33 cellular contexts compared by ENCODE assay signal in the genomic region with DNA sequence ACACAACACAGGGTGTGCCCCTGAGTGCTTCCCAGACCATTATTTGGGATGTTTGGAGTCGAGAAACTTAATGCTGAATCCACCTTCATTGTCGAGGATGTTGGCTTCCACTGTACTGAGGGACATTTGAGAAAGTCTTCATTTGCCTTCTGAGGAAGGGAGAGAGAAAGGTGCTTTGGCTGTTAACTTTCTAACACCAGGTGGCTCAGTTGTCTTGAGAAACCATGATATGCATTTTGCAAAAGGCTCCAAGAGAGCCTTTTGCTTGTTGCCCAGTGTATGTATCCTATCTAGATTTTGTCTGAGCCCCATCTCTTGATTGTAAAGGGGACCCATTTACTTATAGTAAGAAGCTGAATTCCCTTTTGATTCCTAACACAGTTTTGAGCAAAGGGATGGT. TPM values are rescaled to one million over a fixed set of nuclear protein-coding genes. Genes with fewer than 3 reads are reported as not detected.
A peak's percentile ranks its signal among the peaks of the same experiment; 100 is the strongest.
DNase-seq lines count a peak whose midpoint lies in the region; ATAC-seq and TF ChIP-seq lines count a peak whose summit lies in the region.
"Had no signal": no experiment of that assay in that cellular context is flagged by ENCODE, and none has a peak within 500 bp of the region (broad histone marks: within the 10 kb centered on the region; RNA-seq: fewer than 3 reads in every experiment).

No MANE protein-coding gene starts in this region.

- no peaks in the 10 kb centered on the region for H3K4me1 Mint-ChIP-seq in endodermal cell
- no peaks in the 10 kb centered on the region for H3K4me1 Mint-ChIP-seq in endothelial cell (ENCODE audit: unreplicated experiment)
- H3K4me1 Mint-ChIP-seq: activated B cell treated with CpG ODN at 0.5 μM for 24 hours; brain; CD8-positive, alpha-beta memory T cell had no signal

- no peak overlapping the region for H3K9ac ChIP-seq in SK-N-SH
- no peak overlapping the region for H3K9ac ChIP-seq in endodermal cell (ENCODE audit: extremely low read depth, low read length, poor library complexity, severe bottlenecking)

- no peak for ATAC-seq in SK-N-SH treated with all-trans-retinoic acid at 6 μM for 48 hours
- ATAC-seq: heart right ventricle, lower lobe of right lung, natural killer cell, pancreas, right lobe of liver, Right ventricle myocardium inferior had no signal

- H3K9me3 Mint-ChIP-seq in endodermal cell (no peaks in the 10 kb centered on the region), endothelial cell (ENCODE audit: unreplicated experiment) (no peaks in the 10 kb centered on the region)
- H3K9me3 Mint-ChIP-seq: activated B cell treated with CpG ODN at 0.5 μM for 24 hours, brain, natural killer cell had no signal

- no peak overlapping the region for H3K4me2 ChIP-seq in SK-N-SH

- H3K27me3 Mint-ChIP-seq in endodermal cell (ENCODE audit: insufficient read depth) (no peaks in the 10 kb centered on the region), endothelial cell (ENCODE audit: unreplicated experiment) (peaks cover 3% of the 10 kb centered on the region)
- H3K27me3 Mint-ChIP-seq: activated B cell treated with CpG ODN at 0.5 μM for 24 hours had no signal

- CTCF ChIA-PET in SK-N-SH (lab: Yijun Ruan, JAX), result interaction anchor here (0.7 kb wide), 1 partner anchor 456 kb away, joined by 3 read pairs; no protein-coding TSS in a partner anchor

- no peak for TF ChIP-seq CTCF in SK-N-SH (IDR thresholded peaks at IDR 0.05)
- TF ChIP-seq CTCF in endodermal cell (conservative IDR thresholded peaks at IDR 0.05), result peak; percentile 58
- no peak for TF ChIP-seq CTCF in right atrium auricular region (IDR thresholded peaks at IDR 0.05)
- TF ChIP-seq CTCF in endothelial cell (IDR thresholded peaks at IDR 0.05; ENCODE audit: unreplicated experiment), result no peak

- TF ChIP-seq RAD21 in SK-N-SH (IDR thresholded peaks at IDR 0.05; ENCODE audit: low read length), result peak; percentile 9; the same call in 1 of the 2 replicates

- H3F3A ChIP-seq in SK-N-SH (replicated peaks; ENCODE audit: insufficient read depth), result no peaks in the 10 kb centered on the region

- H3K9me2 ChIP-seq in SK-N-SH, result no peaks in the 10 kb centered on the region

- no peaks in the 10 kb centered on the region for H3K4me1 ChIP-seq in SK-N-SH (ENCODE audit: control insufficient read depth in 1 of 2, insufficient read depth in 2 of 2, low read depth in 1 of 2, low read length in 1 of 2)
- H3K4me1 ChIP-seq in endodermal cell (ENCODE audit: control insufficient read depth, insufficient read depth, low read length), result no peaks in the 10 kb centered on the region
- H3K4me1 ChIP-seq in right atrium auricular region, result no peaks in the 10 kb centered on the region
- H3K4me1 ChIP-seq: adrenal gland, BE2C, heart right ventricle, lower lobe of right lung, pancreas, right lobe of liver, upper lobe of left lung had no signal

- H3K27me3 ChIP-seq in SK-N-SH (ENCODE audit: insufficient read depth) (no peaks in the 10 kb centered on the region), endodermal cell (ENCODE audit: control insufficient read depth, insufficient read depth, low read length, poor library complexity, severe bottlenecking) (no peaks in the 10 kb centered on the region), right atrium auricular region (no peaks in the 10 kb centered on the region)
- H3K27me3 ChIP-seq: adrenal gland, BE2C, right lobe of liver, upper lobe of left lung had no signal

- DNase-seq in SK-N-SH, result no peak
- peak; percentile 4 for DNase-seq in NCI-H2171 (lab: John Stamatoyannopoulos, UW)
- DNase-seq in endodermal cell, result no peak
- no peak for DNase-seq in right atrium auricular region (ENCODE audit: low spot score)
- no peak for DNase-seq in NCI-H748 treated with DMSO at 0.1 percent for 48 hours (lab: John Stamatoyannopoulos, UW)
- no peak for DNase-seq in NCI-H345 (lab: John Stamatoyannopoulos, UW)
- no peak for DNase-seq in endothelial cell (ENCODE audit: low spot score)
- DNase-seq: ACHN; activated B cell treated with CpG ODN at 0.5 μM for 24 hours; activated CD4-positive, alpha-beta T cell treated with anti-CD3 and anti-CD28 coated beads, Interleukin-2, amount 50 U/mL, for 4 hours; activated naive CD4-positive, alpha-beta T cell treated with Interleukin-2 at 50 U/mL for 16 hours; adrenal gland; BE2C; CD8-positive, alpha-beta memory T cell; foreskin melanocyte; GDM1; H7; heart right ventricle; IMR-90; lower lobe of right lung; natural killer cell; NCI-H1436 treated with DMSO at 0.1 percent for 48 hours; NCI-H226; NCI-H774; pancreas; right lobe of liver; stimulated activated CD4-positive, alpha-beta T cell treated with anti-CD3 and anti-CD28 coated beads, Interleukin-12 subunit alpha, Interleukin-12 subunit beta, amount 100 ng/mL, for 4 hours; stimulated activated CD4-positive, alpha-beta T cell treated with anti-CD3 and anti-CD28 coated beads, Interleukin-4, amount 100 ng/mL, for 1 hour; SW 1271; upper lobe of left lung had no signal

- H2AFZ ChIP-seq in SK-N-SH (ENCODE audit: low read depth), result no peak overlapping the region

- no peaks in the 10 kb centered on the region for H4K20me1 ChIP-seq in SK-N-SH (ENCODE audit: insufficient read depth)

- H3K9me3 ChIP-seq in SK-N-SH, result no peaks in the 10 kb centered on the region
- H3K9me3 ChIP-seq in endodermal cell (ENCODE audit: control insufficient read depth, low read length), result no peaks in the 10 kb centered on the region
- no peaks in the 10 kb centered on the region for H3K9me3 ChIP-seq in right atrium auricular region
- H3K9me3 ChIP-seq: adrenal gland, BE2C, heart right ventricle, lower lobe of right lung, pancreas, right lobe of liver, upper lobe of left lung had no signal

- H3K36me3 ChIP-seq in SK-N-SH (replicated peaks in 1 of 2; ENCODE audit: control insufficient read depth in 1 of 2, insufficient read depth in 2 of 2, low read length in 1 of 2) (no peaks in the 10 kb centered on the region), endodermal cell (ENCODE audit: control insufficient read depth, insufficient read depth, low read length) (no peaks in the 10 kb centered on the region), right atrium auricular region (no peaks in the 10 kb centered on the region)
- H3K36me3 ChIP-seq: adrenal gland, BE2C, heart right ventricle, lower lobe of right lung, pancreas, right lobe of liver, upper lobe of left lung had no signal

- H3K27ac Mint-ChIP-seq in endodermal cell (no peak overlapping the region), endothelial cell (ENCODE audit: unreplicated experiment) (no peak overlapping the region)
- H3K27ac Mint-ChIP-seq: activated B cell treated with CpG ODN at 0.5 μM for 24 hours; brain; CD8-positive, alpha-beta memory T cell; natural killer cell had no signal

- TF ChIP-seq EP300 in SK-N-SH (IDR thresholded peaks at IDR 0.05; ENCODE audit: borderline replicate concordance in 1 of 2, low read depth in 1 of 2, low read length in 1 of 2), result no peak

- H3K79me2 ChIP-seq in SK-N-SH (ENCODE audit: insufficient read depth), result no peaks in the 10 kb centered on the region

- 4% methylated on average over 2 of the region's 2 CpGs for WGBS in SK-N-SH (ENCODE audit: low lambda C conversion rate)
- WGBS in endodermal cell (ENCODE audit: insufficient coverage in 1 of 2, insufficient read length in 1 of 2), 2 experiments, result 82 to 100% methylated on average over 1 to 2 of the region's 2 CpGs

- H3K36me3 Mint-ChIP-seq in endodermal cell (ENCODE audit: low read depth), result no peaks in the 10 kb centered on the region
- no peaks in the 10 kb centered on the region for H3K36me3 Mint-ChIP-seq in endothelial cell (ENCODE audit: low read depth, unreplicated experiment)
- H3K36me3 Mint-ChIP-seq: brain; CD8-positive, alpha-beta memory T cell; natural killer cell had no signal

- no peak overlapping the region for H3K4me3 Mint-ChIP-seq in endodermal cell
- H3K4me3 Mint-ChIP-seq in endothelial cell (ENCODE audit: unreplicated experiment), result no peak overlapping the region
- H3K4me3 Mint-ChIP-seq: activated B cell treated with CpG ODN at 0.5 μM for 24 hours; brain; CD8-positive, alpha-beta memory T cell; natural killer cell had no signal

- H3K4me3 ChIP-seq in SK-N-SH (ENCODE audit: low read depth in 2 of 2, low read length in 1 of 2) (no peak overlapping the region), endodermal cell (ENCODE audit: low read length) (no peak overlapping the region), right atrium auricular region (no peak overlapping the region)
- H3K4me3 ChIP-seq: adrenal gland, heart right ventricle, lower lobe of right lung, pancreas, right lobe of liver, upper lobe of left lung had no signal

- POLR2A ChIA-PET in SK-N-SH (lab: Yijun Ruan, JAX), result no interaction called here

- H3K27ac ChIP-seq in SK-N-SH (ENCODE audit: low read depth in 2 of 2, low read length in 1 of 2) (no peak overlapping the region), endodermal cell (ENCODE audit: low read depth, low read length) (no peak overlapping the region), right atrium auricular region (no peak overlapping the region)
- H3K27ac ChIP-seq: adrenal gland, heart right ventricle, lower lobe of right lung, pancreas, right lobe of liver, upper lobe of left lung had no signal

TF ChIP-seq in SK-N-SH, 30 proteins besides CTCF, POLR2A, EP300 and RAD21 (continues in another document):
- TF ChIP-seq FOXJ3 (CRISPR knock-in tag; IDR thresholded peaks at IDR 0.05), result no peak
- no peak for TF ChIP-seq FOXM1 (IDR thresholded peaks at IDR 0.05; ENCODE audit: low read depth)
- no peak for TF ChIP-seq RCOR1 (IDR thresholded peaks at IDR 0.05; ENCODE audit: low read length)

TF ChIP-seq in SK-N-SH treated with all-trans-retinoic acid at 6 μM for 48 hours, 23 proteins besides CTCF, POLR2A, EP300 and RAD21 (continues in another document):
- TF ChIP-seq OSR1 (CRISPR knock-in tag; IDR thresholded peaks at IDR 0.05), result no peak
- TF ChIP-seq, protein P1, sequence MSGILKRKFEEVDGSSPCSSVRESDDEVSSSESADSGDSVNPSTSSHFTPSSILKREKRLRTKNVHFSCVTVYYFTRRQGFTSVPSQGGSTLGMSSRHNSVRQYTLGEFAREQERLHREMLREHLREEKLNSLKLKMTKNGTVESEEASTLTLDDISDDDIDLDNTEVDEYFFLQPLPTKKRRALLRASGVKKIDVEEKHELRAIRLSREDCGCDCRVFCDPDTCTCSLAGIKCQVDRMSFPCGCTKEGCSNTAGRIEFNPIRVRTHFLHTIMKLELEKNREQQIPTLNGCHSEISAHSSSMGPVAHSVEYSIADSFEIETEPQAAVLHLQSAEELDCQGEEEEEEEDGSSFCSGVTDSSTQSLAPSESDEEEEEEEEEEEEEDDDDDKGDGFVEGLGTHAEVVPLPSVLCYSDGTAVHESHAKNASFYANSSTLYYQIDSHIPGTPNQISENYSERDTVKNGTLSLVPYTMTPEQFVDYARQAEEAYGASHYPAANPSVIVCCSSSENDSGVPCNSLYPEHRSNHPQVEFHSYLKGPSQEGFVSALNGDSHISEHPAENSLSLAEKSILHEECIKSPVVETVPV (CRISPR knock-in tag; IDR thresholded peaks at IDR 0.05), result no peak

RNA-seq across cellular contexts. Expression of a gene that starts 28.6 kb away (rescaled TPM):
- polyA plus RNA-seq in SK-N-SH (2012; rRNA removed), result 1.3 and 1.6 TPM in 2 replicates
- 1.1 and 1.4 TPM in 2 replicates for polyA plus RNA-seq in SK-N-SH (2012; cell fraction: cytosol; rRNA removed)
- polyA plus RNA-seq in SK-N-SH (2012; cell fraction: nucleus; rRNA removed), result 2.3 and 3.2 TPM in 2 replicates
- 10 to 100 TPM; 20.9 to 21.4 TPM for total RNA-seq in endodermal cell
- 5.9 TPM for polyA plus RNA-seq in endodermal cell (2013, experiment 1 of 2)
- 7.1 TPM for polyA plus RNA-seq in endodermal cell (2013, experiment 2 of 2)
- total RNA-seq in right atrium auricular region, result 1 to 10 TPM; 2.0 to 2.3 TPM
- total RNA-seq in endothelial cell (ENCODE audit: unreplicated experiment), result 2.3 TPM
- total RNA-seq: activated B cell treated with CpG ODN at 0.5 μM for 24 hours; CD8-positive, alpha-beta memory T cell; natural killer cell had no signal
- polyA plus RNA-seq: CD8-positive, alpha-beta memory T cell had no signal
